ENCODE assay signal across 8 cellular contexts in the genomic region with DNA sequence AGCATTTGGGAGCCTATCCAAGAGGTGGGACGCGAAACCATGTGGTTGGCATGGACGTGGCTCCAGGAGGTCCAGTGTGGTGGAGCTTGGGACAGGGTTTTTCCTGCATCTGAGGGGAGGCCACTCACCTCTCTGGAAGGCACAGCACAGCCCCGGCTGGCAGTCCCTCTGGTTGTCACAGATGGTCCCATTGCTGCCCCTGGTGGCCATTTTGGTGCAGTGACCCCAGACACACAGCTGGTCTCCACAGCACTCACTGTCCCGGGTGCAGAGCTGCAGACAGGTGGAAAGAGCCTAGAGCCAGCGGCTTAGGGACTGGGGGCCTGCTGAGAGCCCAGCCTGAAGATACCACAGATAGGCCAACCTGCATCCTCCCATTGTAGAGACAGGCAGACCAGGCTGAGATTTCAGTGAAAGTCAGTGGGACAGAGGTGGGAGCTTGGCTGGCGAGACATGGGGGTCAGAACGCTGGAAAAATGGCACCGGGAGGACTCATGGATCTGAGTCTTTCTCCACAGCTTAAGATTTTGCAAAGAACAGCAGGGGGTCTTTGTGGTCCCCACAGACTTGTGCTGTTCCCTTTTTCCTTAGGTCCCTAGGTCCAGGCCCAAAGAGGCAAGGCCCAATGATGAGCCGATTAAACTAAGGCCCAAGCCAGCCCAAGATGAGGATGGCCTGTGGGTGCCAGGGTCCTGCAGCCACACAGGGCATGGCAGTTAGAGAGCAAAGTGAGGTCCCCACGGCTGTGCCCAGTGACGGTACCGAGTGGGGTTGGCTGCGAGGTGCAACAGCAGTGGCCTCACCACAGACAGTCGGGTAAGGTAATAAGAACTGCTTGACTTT. TPM values are rescaled to one million over a fixed set of nuclear protein-coding genes. Genes with fewer than 3 reads are reported as not detected.
DNase-seq lines count a peak whose midpoint lies in the region; ATAC-seq and TF ChIP-seq lines count a peak whose summit lies in the region.

No MANE protein-coding gene starts in this region.

- peak; percentile 83 to 84 for DNase-seq in Caco-2
- peak; percentile 73 for DNase-seq in PC-3
- DNase-seq in activated T-helper 1 cell treated with Interleukin-2 at 50 U/mL for 16 hours (ENCODE audit: low read depth): peak; percentile 26
- DNase-seq in globus pallidus (ENCODE audit: low spot score): peak; percentile 69
- peak; percentile 89 for DNase-seq in posterior vena cava (ENCODE audit: low spot score)
- no peak for DNase-seq in cortex of kidney (lab: John Stamatoyannopoulos, UW)

- no peak overlapping the region for H3K4me2 ChIP-seq in PC-3 (ENCODE audit: low read length)

- H3K79me2 ChIP-seq in PC-3 (ENCODE audit: low read length): no peaks in the 10 kb centered on the region

- no peaks in the 10 kb centered on the region for H3K27me3 Mint-ChIP-seq in Caco-2 (ENCODE audit: insufficient read depth, unreplicated experiment)

- intact Hi-C loops in Caco-2 (cut with micrococcal nuclease; ENCODE audit: unreplicated experiment): no loop called here
- intact Hi-C loops in PC-3 (cut with micrococcal nuclease): no loop called here
- intact Hi-C loops in posterior vena cava (cut with DNase I): no loop called here

- ATAC-seq in GM19372 (IDR thresholded peaks at IDR 0.05; ENCODE audit: low read depth, unreplicated experiment) (peak; percentile 96), HG03442 (IDR thresholded peaks at IDR 0.05; ENCODE audit: unreplicated experiment) (peak; percentile 94), PC-3 (peak; percentile 94)

- BruUV-seq in Caco-2 (replicated peaks; lab: Mats Ljungman, UMichigan) (no TSS peak), PC-3 (replicated peaks; lab: Mats Ljungman, UMichigan) (no TSS peak)

- H3K4me1 Mint-ChIP-seq in Caco-2 (ENCODE audit: low read depth, unreplicated experiment): peaks cover 24% of the 10 kb centered on the region

- H3K9ac ChIP-seq in PC-3 (ENCODE audit: low read length): no peak overlapping the region

- H2AFZ ChIP-seq in PC-3 (ENCODE audit: low read length): no peak overlapping the region

- H3K4me1 ChIP-seq in Caco-2: peaks cover 20% of the 10 kb centered on the region
- no peaks in the 10 kb centered on the region; the same call in 1 of the 2 replicates for H3K4me1 ChIP-seq in PC-3 (ENCODE audit: insufficient read depth, low read length)

- H3K36me3 ChIP-seq in Caco-2 (ENCODE audit: control insufficient read depth, insufficient read depth, low read length) (peaks cover 11% of the 10 kb centered on the region), PC-3 (ENCODE audit: low read depth, low read length) (no peaks in the 10 kb centered on the region)

- H3K27me3 ChIP-seq in Caco-2 (replicated peaks; ENCODE audit: control insufficient read depth, insufficient read depth, low read length): no peaks in the 10 kb centered on the region
- no peaks in the 10 kb centered on the region for H3K27me3 ChIP-seq in PC-3 (ENCODE audit: low read length)

- CTCF ChIA-PET in Caco-2 (lab: Charles Lee) (interaction anchor here (0.6 to 1.8 kb wide), 8 partner anchors 9 to 77 kb away, joined by 3 to 11 read pairs (median 3); partner anchors contain the start of gene DKK3), PC-3 (lab: Charles Lee) (interaction anchor here (1.0 to 1.2 kb wide), 2 partner anchors 10 to 16 kb away, joined by 3 to 4 read pairs; no protein-coding TSS in a partner anchor)

- H3K9me3 Mint-ChIP-seq in Caco-2 (ENCODE audit: unreplicated experiment): no peaks in the 10 kb centered on the region

- H4K20me1 ChIP-seq in PC-3 (ENCODE audit: low read length): no peaks in the 10 kb centered on the region

- H3K9me2 ChIP-seq in PC-3 (replicated peaks; ENCODE audit: low read length): no peaks in the 10 kb centered on the region

- H3K27ac Mint-ChIP-seq in Caco-2 (ENCODE audit: unreplicated experiment): no peak overlapping the region

- H3K9me3 ChIP-seq in Caco-2: no peaks in the 10 kb centered on the region
- no peaks in the 10 kb centered on the region for H3K9me3 ChIP-seq in PC-3 (ENCODE audit: low read length)

- TF ChIP-seq CTCF in Caco-2 (IDR thresholded peaks at IDR 0.05; ENCODE audit: insufficient read depth in 1 of 2, low read depth in 1 of 2, low read length in 1 of 2, severe bottlenecking in 1 of 2, unreplicated experiment in 1 of 2): peak; percentile 85 to 90
- TF ChIP-seq CTCF in PC-3 (conservative IDR thresholded peaks at IDR 0.05; ENCODE audit: low read depth, low read length): peak; percentile 76

- peaks cover 74% of the 10 kb centered on the region for H3K36me3 Mint-ChIP-seq in Caco-2 (ENCODE audit: insufficient read depth, unreplicated experiment)

- H3K4me3 ChIP-seq in Caco-2 (ENCODE audit: low read depth, low read length): no peak overlapping the region
- no peak overlapping the region for H3K4me3 ChIP-seq in PC-3 (ENCODE audit: low read length)

- POLR2A ChIA-PET in Caco-2 (lab: Charles Lee): interaction anchor here (0.7 kb wide), 1 partner anchor 15 kb away, joined by 3 read pairs; no protein-coding TSS in a partner anchor
- POLR2A ChIA-PET in PC-3 (lab: Charles Lee; ENCODE audit: unreplicated experiment): no interaction called here

- H3K4me3 Mint-ChIP-seq in Caco-2 (ENCODE audit: unreplicated experiment): no peak overlapping the region

- H3F3A ChIP-seq in PC-3 (ENCODE audit: low read length, unreplicated experiment): no peaks in the 10 kb centered on the region

- H3K27ac ChIP-seq in PC-3 (ENCODE audit: low read length): no peak overlapping the region

RNA-seq across cellular contexts. Expression of gene DKK3, which starts 41.4 kb away (rescaled TPM):
- total RNA-seq in Caco-2 (2022) (156 and 165 TPM in 2 replicates), PC-3 (2014; rRNA removed) (0.07 and 0.35 TPM in 2 replicates), posterior vena cava (100 to 1,000 TPM; 117 to 138 TPM)

Comparison
In these comparisons a context has a peak if more than half of its experiments do, and no peak if none do; other contexts are left out.
1. RNA of gene DKK3, which starts 41.4 kb away (total RNA-seq): 156 to 165 TPM in Caco-2 and 117 to 138 TPM in posterior vena cava; 0.07 to 0.35 TPM in PC-3; every median in the first group is over 10 times any median in the second.
2. Peak in every context shown above with its lines, with median percentiles within 50 percentile points of each other: ATAC-seq.